Comparison of ENCODE assay signal across 1 cellular context in the genomic region with DNA sequence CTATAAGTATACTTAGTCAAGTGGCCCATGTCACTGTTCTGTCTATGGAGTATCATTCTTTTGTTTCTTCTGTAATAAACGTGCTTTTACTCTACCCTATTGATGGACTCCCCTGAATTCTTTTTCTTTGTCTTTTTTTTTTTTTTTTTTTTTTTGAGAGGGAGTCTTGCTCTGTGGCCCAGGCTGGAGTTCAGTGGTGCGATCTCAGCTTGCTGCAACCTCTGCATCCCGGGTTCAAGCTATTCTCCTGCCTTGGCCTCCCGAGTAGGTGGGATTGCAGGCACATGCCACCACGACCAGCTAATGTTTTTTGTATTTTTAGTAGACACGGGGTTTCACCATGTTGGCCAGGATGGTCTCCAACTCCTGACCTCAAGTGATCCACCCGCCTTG.
TF ChIP-seq lines count a peak whose summit lies in the region.

No MANE protein-coding gene starts in this region.

TF ChIP-seq in K562, 482 proteins besides CTCF, POLR2A, EP300 and RAD21:
- TF ChIP-seq PTRF (tag; IDR thresholded peaks at IDR 0.05) (peak; percentile 46; the same call in 1 of the 2 replicates), BCOR (IDR thresholded peaks at IDR 0.05) (peak; percentile 52; the same call in 1 of the 2 replicates), SMARCA5 (IDR thresholded peaks at IDR 0.05) (peak; percentile 67; the same call in 1 of the 2 replicates), LEF1 (IDR thresholded peaks at IDR 0.05) (0 out of 2 replicates have a peak, but pooled peaks have one; percentile 5), ADNP (tag; IDR thresholded peaks at IDR 0.05) (peak; percentile 31; the same call in 1 of the 2 replicates), NCOR1 (IDR thresholded peaks at IDR 0.05) (0 out of 2 replicates have a peak, but pooled peaks have one; percentile 1), HDAC8 (tag; IDR thresholded peaks at IDR 0.05) (0 out of 2 replicates have a peak, but pooled peaks have one; percentile 30), HDAC1 (IDR thresholded peaks at IDR 0.05) (0 out of 4 replicates have a peak, but pooled peaks of 1 of the 2 experiments have one; percentile 25), FOXK2 (conservative IDR thresholded peaks at IDR 0.05 in 1 of 2, IDR thresholded peaks at IDR 0.05 in 1 of 2; ENCODE audit: low read depth in 2 of 2) (0 out of 4 replicates have a peak, but pooled peaks of 1 of the 2 experiments have one; percentile 10), ZNF384 (IDR thresholded peaks at IDR 0.05; ENCODE audit: low read depth, low read length) (peak; percentile 54; the same call in 1 of the 2 replicates)
- TF ChIP-seq, protein P1, sequence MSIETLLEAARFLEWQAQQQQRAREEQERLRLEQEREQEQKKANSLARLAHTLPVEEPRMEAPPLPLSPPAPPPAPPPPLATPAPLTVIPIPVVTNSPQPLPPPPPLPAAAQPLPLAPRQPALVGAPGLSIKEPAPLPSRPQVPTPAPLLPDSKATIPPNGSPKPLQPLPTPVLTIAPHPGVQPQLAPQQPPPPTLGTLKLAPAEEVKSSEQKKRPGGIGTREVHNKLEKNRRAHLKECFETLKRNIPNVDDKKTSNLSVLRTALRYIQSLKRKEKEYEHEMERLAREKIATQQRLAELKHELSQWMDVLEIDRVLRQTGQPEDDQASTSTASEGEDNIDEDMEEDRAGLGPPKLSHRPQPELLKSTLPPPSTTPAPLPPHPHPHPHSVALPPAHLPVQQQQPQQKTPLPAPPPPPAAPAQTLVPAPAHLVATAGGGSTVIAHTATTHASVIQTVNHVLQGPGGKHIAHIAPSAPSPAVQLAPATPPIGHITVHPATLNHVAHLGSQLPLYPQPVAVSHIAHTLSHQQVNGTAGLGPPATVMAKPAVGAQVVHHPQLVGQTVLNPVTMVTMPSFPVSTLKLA (conservative IDR thresholded peaks at IDR 0.05) = 0 out of 4 replicates have a peak, but pooled peaks of 1 of the 2 experiments have one; percentile 6
